9 cellular contexts compared by ENCODE assay signal in genomic region chr14:77302926-77303325, GRCh38. TPM values are rescaled to one million over a fixed set of nuclear protein-coding genes. Genes with fewer than 3 reads are reported as not detected.
DNase-seq lines count a peak whose midpoint lies in the region; ATAC-seq and TF ChIP-seq lines count a peak whose summit lies in the region.
"Had no signal": no experiment of that assay in that cellular context is flagged by ENCODE, and none has a peak within 500 bp of the region (broad histone marks: within the 10 kb centered on the region; RNA-seq: fewer than 3 reads in every experiment).

No MANE protein-coding gene starts in this region.

- peaks cover 5% of the 10 kb centered on the region for H3K4me1 Mint-ChIP-seq in central memory CD8-positive, alpha-beta T cell

- POLR2A ChIA-PET in Panc1 (lab: Charles Lee) = interaction anchor here (1.4 kb wide), 1 partner anchor 13 kb away, joined by 5 read pairs; no protein-coding TSS in a partner anchor

- no peaks in the 10 kb centered on the region for H3K27me3 Mint-ChIP-seq in central memory CD8-positive, alpha-beta T cell

- intact Hi-C loops in Panc1 (cut with micrococcal nuclease; ENCODE audit: unreplicated experiment) = no loop called here

- TF ChIP-seq CTCF in GM13977 (IDR thresholded peaks at IDR 0.05; ENCODE audit: extremely low read depth, insufficient read depth, missing control alignments) (no peak), Panc1 (IDR thresholded peaks at IDR 0.05) (no peak)

- no peak overlapping the region for H3K4me3 Mint-ChIP-seq in central memory CD8-positive, alpha-beta T cell

- no peaks in the 10 kb centered on the region for H3K9me3 Mint-ChIP-seq in central memory CD8-positive, alpha-beta T cell

- H3K4me3 ChIP-seq in Panc1 (ENCODE audit: low read depth in 2 of 2, low read length in 2 of 2) = no peak overlapping the region
- H3K4me3 ChIP-seq: SK-N-MC had no signal

- in situ Hi-C loops in GM13977 (cut with MboI; ENCODE audit: low pct_unique_long_range_greater_than_20kb, low sequenced_read_pairs, unreplicated experiment) = loop anchor here (10.0 to 25.0 kb wide), 2 partner anchors 242 to 416 kb away; no protein-coding TSS in a partner anchor
- in situ Hi-C loops in Panc1 (cut with HindIII; ENCODE audit: low pct_unique_long_range_greater_than_20kb, low sequenced_read_pairs) = no loop called here

- peaks cover 1% of the 10 kb centered on the region for H3K36me3 Mint-ChIP-seq in central memory CD8-positive, alpha-beta T cell (ENCODE audit: insufficient read depth)

- H3K27me3 ChIP-seq in Panc1 (ENCODE audit: control insufficient read depth, insufficient read depth, low read length) = no peaks in the 10 kb centered on the region

- no peaks in the 10 kb centered on the region for H3K9me3 ChIP-seq in Panc1 (ENCODE audit: control insufficient read depth, insufficient read depth, low read depth, low read length)

- ATAC-seq in Panc1 (peak; percentile 70), HG02571 (IDR thresholded peaks at IDR 0.05; ENCODE audit: unreplicated experiment) (no peak), HG03378 (IDR thresholded peaks at IDR 0.05; ENCODE audit: unreplicated experiment) (no peak)
- peak; percentile 69 for ATAC-seq in central memory CD8-positive, alpha-beta T cell (replicated peaks; ENCODE audit: extremely low read depth, poor library complexity, severe bottlenecking)

- peak overlapping the region; percentile 39 for H3K27ac Mint-ChIP-seq in central memory CD8-positive, alpha-beta T cell (ENCODE audit: low read depth)

- H3K4me1 ChIP-seq in Panc1 (ENCODE audit: control insufficient read depth, insufficient read depth, low read length) = peaks cover 23% of the 10 kb centered on the region

- no peaks in the 10 kb centered on the region; the same call in 1 of the 2 replicates for H3K36me3 ChIP-seq in Panc1 (ENCODE audit: control insufficient read depth, insufficient read depth, low read length)

- BruUV-seq in Panc1 (replicated peaks; lab: Mats Ljungman, UMichigan) = no TSS peak

- peak overlapping the region; percentile 26; the same call in 1 of the 2 replicates for H3K27ac ChIP-seq in Panc1 (ENCODE audit: low read length)
- H3K27ac ChIP-seq: SK-N-MC had no signal

- peak; percentile 35 for DNase-seq in GM13977 (ENCODE audit: low spot score)
- no peak for DNase-seq in Panc1 (ENCODE audit: low read depth, low spot score)
- no peak for DNase-seq in central memory CD8-positive, alpha-beta T cell (ENCODE audit: low spot score in 2 of 2)
- peak; percentile 56 for DNase-seq in stimulated activated CD4-positive, alpha-beta T cell treated with anti-CD3 and anti-CD28 coated beads, Interleukin-15, amount 100 ng/mL, for 24 hours
- DNase-seq in putamen (ENCODE audit: low spot score) = no peak
- no peak for DNase-seq in NAMALWA (ENCODE audit: low spot score)

- CTCF ChIA-PET in Panc1 (lab: Charles Lee) = interaction anchor here (0.6 to 2.8 kb wide), 4 partner anchors 11 to 165 kb away, joined by 3 to 16 read pairs (median 6); no protein-coding TSS in a partner anchor

RNA-seq across cellular contexts. Expression of gene POMT2, which starts 17.8 kb away (rescaled TPM):
- total RNA-seq in Panc1 (2021; ENCODE audit: unreplicated experiment) = 43.5 TPM
- 36.6 TPM for polyA plus RNA-seq in Panc1 (2012; ENCODE audit: insufficient read length)

RNA-seq across cellular contexts. Expression of gene GSTZ1, which starts 17.9 kb away (rescaled TPM):
- total RNA-seq in Panc1 (2021; ENCODE audit: unreplicated experiment) = 15.1 TPM
- polyA plus RNA-seq in Panc1 (2012; ENCODE audit: insufficient read length) = 18.3 TPM

RNA-seq across cellular contexts. Expression of gene NGB, which starts 31.9 kb away (rescaled TPM):
- not detected for total RNA-seq in Panc1 (2021; ENCODE audit: unreplicated experiment)
- not detected for polyA plus RNA-seq in Panc1 (2012; ENCODE audit: insufficient read length)

Comparison
In these comparisons a context has a peak if more than half of its experiments do, and no peak if none do; other contexts are left out.
1. DNase-seq: peak in GM13977 (single experiment) and stimulated activated CD4-positive, alpha-beta T cell treated with anti-CD3 and anti-CD28 coated beads, Interleukin-15, amount 100 ng/mL, for 24 hours (single experiment); none in Panc1 (single experiment), central memory CD8-positive, alpha-beta T cell (0 of 2), putamen (single experiment) and NAMALWA (single experiment).
2. ATAC-seq: peak in Panc1 (single experiment) and central memory CD8-positive, alpha-beta T cell (single experiment); none in HG02571 (single experiment) and HG03378 (single experiment).